In the genomic region with DNA sequence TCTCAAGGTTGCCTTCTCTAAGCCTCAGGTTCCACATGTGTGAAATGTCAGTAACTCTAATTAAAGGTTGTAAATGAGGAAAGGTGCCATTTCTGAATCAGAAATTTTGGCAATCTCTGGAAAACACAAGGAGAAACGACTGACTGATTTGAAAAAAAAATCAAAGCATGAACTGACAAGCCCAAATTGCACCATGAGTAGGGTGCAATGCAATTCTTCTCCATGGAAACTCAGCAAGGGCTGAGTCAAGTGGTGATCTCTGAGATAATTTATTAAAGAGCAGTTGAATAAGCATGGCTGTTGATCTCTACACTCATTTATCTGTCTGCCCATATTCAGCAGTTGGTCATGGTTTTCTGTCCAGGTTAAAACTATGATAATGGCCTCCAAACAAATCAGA, we compare ENCODE assay signal across 29 cellular contexts.
"Had no signal": no experiment of that assay in that cellular context is flagged by ENCODE, and none has a peak within 500 bp of the region (broad histone marks: within the 10 kb centered on the region; RNA-seq: fewer than 3 reads in every experiment).

No MANE protein-coding gene starts in this region.

- H3K27ac ChIP-seq: Peyer's patch, SJSA1 had no signal

- H3K27me3 ChIP-seq: MG63, Peyer's patch, SJSA1 had no signal

- FAIRE-seq: colon, K562, TTC549 had no signal

- DNase-seq: activated CD4-positive, alpha-beta T cell treated with anti-CD3 and anti-CD28 coated beads for 36 hours; activated CD4-positive, alpha-beta T cell treated with anti-CD3 and anti-CD28 coated beads, Interleukin-2, amount 10 ng/mL, durations not matched to agents 7 days and 5 days; activated CD4-positive, alpha-beta T cell treated with anti-CD3 and anti-CD28 coated beads, Interleukin-2, amount 50 U/mL, for 48 hours; activated CD8-positive, alpha-beta memory T cell treated with anti-CD3 and anti-CD28 coated beads, Interleukin-2, amount 50 U/mL, for 4 hours; activated effector memory CD4-positive, alpha-beta T cell treated with Interleukin-2 at 50 U/mL for 16 hours; activated naive CD4-positive, alpha-beta T cell treated with anti-CD3 and anti-CD28 coated beads, Interleukin-2, amount 10 ng/mL, durations not matched to agents 7 days and 5 days; activated naive CD8-positive, alpha-beta T cell treated with anti-CD3 and anti-CD28 coated beads, Interleukin-2, amount 50 U/mL, for 24 hours; activated T-cell treated with anti-CD3 and anti-CD28 coated beads for 4 hours; activated T-cell treated with anti-CD3 and anti-CD28 coated beads, Interleukin-2, amount 50 U/mL, for 48 hours; anterior cingulate cortex; central memory CD4-positive, alpha-beta T cell; Karpas-422; MG63; NCI-H1048; NCI-H187 treated with DMSO at 0.1 percent for 48 hours; NCI-H2081; NCI-H345; NCI-H524 treated with DMSO at 0.1 percent for 48 hours; NCI-H774; NK-92 treated with Interleukin-12 subunit alpha and Interleukin-12 subunit beta, amount 100 ng/mL, for 24 hours; PC-3; Peyer's patch; RPMI8226; SHP77 treated with DMSO at 0.1 percent for 48 hours; SK-N-SH had no signal

- H3K36me3 ChIP-seq: MG63, Peyer's patch, SJSA1 had no signal

- H3K4me2 ChIP-seq: SK-N-SH had no signal

- H3K4me1 ChIP-seq: Peyer's patch, SJSA1 had no signal

- H3K4me3 ChIP-seq: K562, MG63, Peyer's patch, SJSA1 had no signal

- H3K9me3 ChIP-seq: MG63, Peyer's patch, SJSA1, SK-N-SH had no signal

- H3K9ac ChIP-seq: SK-N-SH had no signal
